ENCODE assay signal across 22 cellular contexts in the genomic region with DNA sequence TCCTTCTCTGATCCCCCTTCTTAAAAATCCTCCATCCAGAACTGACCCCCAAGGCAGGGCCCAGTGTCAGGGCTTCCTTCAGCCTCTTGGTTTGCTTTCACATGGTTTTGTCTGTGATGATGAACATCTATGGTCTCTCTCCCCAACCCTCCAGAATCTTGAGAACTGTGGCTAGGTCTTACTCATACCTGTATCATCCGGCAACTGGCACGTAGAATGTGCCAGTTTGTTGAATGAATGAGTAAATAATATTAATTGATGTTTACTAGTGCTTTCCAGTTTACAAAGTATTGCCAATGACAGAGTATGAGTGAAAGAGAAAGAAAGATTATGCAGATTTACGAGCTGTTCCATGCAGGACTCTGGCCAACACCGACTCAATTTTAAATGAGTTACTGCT.
"Had no signal": no experiment of that assay in that cellular context is flagged by ENCODE, and none has a peak within 500 bp of the region (broad histone marks: within the 10 kb centered on the region; RNA-seq: fewer than 3 reads in every experiment).

No MANE protein-coding gene starts in this region.

- H3K4me3 ChIP-seq: coronary artery, smooth muscle cell, thyroid gland had no signal

- H3K27ac Mint-ChIP-seq: activated CD4-positive, alpha-beta memory T cell treated with anti-CD3 and anti-CD28 coated beads, Interleukin-2, amount 10 ng/mL, durations not matched to agents 7 days and 5 days; activated CD8-positive, alpha-beta memory T cell treated with anti-CD3 and anti-CD28 coated beads, Interleukin-2, amount 10 ng/mL, durations not matched to agents 7 days and 5 days; brain; WTC11 had no signal

- H3K4me3 Mint-ChIP-seq: activated CD4-positive, alpha-beta memory T cell treated with anti-CD3 and anti-CD28 coated beads, Interleukin-2, amount 10 ng/mL, durations not matched to agents 7 days and 5 days; activated CD8-positive, alpha-beta memory T cell treated with anti-CD3 and anti-CD28 coated beads, Interleukin-2, amount 10 ng/mL, durations not matched to agents 7 days and 5 days; brain; central memory CD8-positive, alpha-beta T cell; nephron; WTC11 had no signal

- H3K4me2 ChIP-seq: smooth muscle cell had no signal

- H3K36me3 Mint-ChIP-seq: activated CD8-positive, alpha-beta memory T cell treated with anti-CD3 and anti-CD28 coated beads, Interleukin-2, amount 10 ng/mL, durations not matched to agents 7 days and 5 days; brain had no signal

- H3K27me3 Mint-ChIP-seq: activated CD8-positive, alpha-beta memory T cell treated with anti-CD3 and anti-CD28 coated beads, Interleukin-2, amount 10 ng/mL, durations not matched to agents 7 days and 5 days had no signal

- H3K9me3 Mint-ChIP-seq: central memory CD8-positive, alpha-beta T cell had no signal

- ATAC-seq: activated CD8-positive, alpha-beta memory T cell treated with anti-CD3 and anti-CD28 coated beads, Interleukin-2, amount 10 ng/mL, durations not matched to agents 7 days and 5 days; esophagus mucosa; left colon; sciatic nerve; WTC11 had no signal

- H3K27ac ChIP-seq: coronary artery, thyroid gland had no signal

- H3K36me3 ChIP-seq: thyroid gland had no signal

- H3K27me3 ChIP-seq: thyroid gland had no signal

- DNase-seq: activated CD4-positive, alpha-beta memory T cell treated with anti-CD3 and anti-CD28 coated beads, Interleukin-2, amount 10 ng/mL, durations not matched to agents 7 days and 5 days; activated CD4-positive, alpha-beta T cell treated with anti-CD3 and anti-CD28 coated beads for 4 hours; activated CD8-positive, alpha-beta memory T cell treated with anti-CD3 and anti-CD28 coated beads, Interleukin-2, amount 10 ng/mL, durations not matched to agents 7 days and 5 days; activated naive CD4-positive, alpha-beta T cell; anterior cingulate cortex; glutamatergic neuron; hippocampal formation; islet precursor cell; left colon; midbrain; nucleus accumbens; stimulated activated CD4-positive, alpha-beta T cell treated with anti-CD3 and anti-CD28 coated beads, Interleukin-4, amount 100 ng/mL, for 24 hours; stimulated activated naive CD4-positive, alpha-beta T cell; thyroid gland had no signal

- H3K4me1 ChIP-seq: thyroid gland had no signal

- H3K9me3 ChIP-seq: thyroid gland had no signal

- H3K4me1 Mint-ChIP-seq: activated CD4-positive, alpha-beta memory T cell treated with anti-CD3 and anti-CD28 coated beads, Interleukin-2, amount 10 ng/mL, durations not matched to agents 7 days and 5 days; activated CD8-positive, alpha-beta memory T cell treated with anti-CD3 and anti-CD28 coated beads, Interleukin-2, amount 10 ng/mL, durations not matched to agents 7 days and 5 days; central memory CD8-positive, alpha-beta T cell had no signal
